ENCODE assay signal across 7 cellular contexts in genomic region chr7:67089261-67089660, GRCh38.
DNase-seq lines count a peak whose midpoint lies in the region; ATAC-seq, FAIRE-seq and TF ChIP-seq lines count a peak whose summit lies in the region.
"Not testable (repeated sequence)": the region's sequence is repeated elsewhere in the genome, so short reads cannot be mapped to it uniquely, and the experiment has no call there.

No MANE protein-coding gene starts in this region.

- not testable (repeated sequence) for H3K23me2 ChIP-seq in H9 (ENCODE audit: insufficient read length, low read depth, low read length, poor library complexity, severe bottlenecking); H1 (ENCODE audit: low read depth, low read length)

- H3K4me2 ChIP-seq in H9 (ENCODE audit: insufficient read depth, insufficient read length, low read length); H1 (ENCODE audit: insufficient read depth in 1 of 2, low read depth in 2 of 2, low read length in 2 of 2); HepG2 (ENCODE audit: low read depth, low read length); neuronal stem cell (ENCODE audit: insufficient read depth, low read length, poor library complexity, severe bottlenecking): not testable (repeated sequence)

- H3K27me3 Mint-ChIP-seq in H9 (ENCODE audit: low read depth); WTC11 (ENCODE audit: low read depth): not testable (repeated sequence)

- in situ Hi-C loops in HepG2 (cut with HindIII; ENCODE audit: extremely low pct_ligation_motif_present, low pct_unique_long_range_greater_than_20kb): not testable (repeated sequence)

- not testable (repeated sequence) for TF ChIP-seq POLR2A in H1 (IDR thresholded peaks at IDR 0.05; ENCODE audit: control extremely low read depth in 1 of 2, low read depth in 2 of 2, low read length in 2 of 2); HepG2 (IDR thresholded peaks at IDR 0.05; ENCODE audit: insufficient read depth in 1 of 2, low read depth in 2 of 2, low read length in 2 of 2)

- not testable (repeated sequence) for H3K9me3 Mint-ChIP-seq in H9, WTC11

- H2AK5ac ChIP-seq in H9 (ENCODE audit: insufficient read length, low read length); H1 (ENCODE audit: low read depth, low read length); neuronal stem cell (ENCODE audit: low read depth, low read length): not testable (repeated sequence)

- not testable (repeated sequence) for H2BK20ac ChIP-seq in H9 (ENCODE audit: low read depth, low read length, poor library complexity, severe bottlenecking); H1 (ENCODE audit: low read length)

- H3T11ph ChIP-seq in H9 (ENCODE audit: low read length): not testable (repeated sequence)

- not testable (repeated sequence) for H3K9me3 ChIP-seq in H9 (ENCODE audit: control insufficient read depth, low read depth, low read length); H1 (ENCODE audit: insufficient read depth in 2 of 2, low read depth in 1 of 2, low read length in 1 of 2); HepG2 (ENCODE audit: low read length); neuronal stem cell (replicated peaks in 1 of 2; ENCODE audit: control insufficient read depth in 2 of 2, insufficient read depth in 1 of 2, low read depth in 1 of 2, low read length in 2 of 2); upper lobe of right lung

- intact Hi-C loops in HepG2 (cut with micrococcal nuclease; ENCODE audit: unreplicated experiment); upper lobe of right lung (cut with DNase I): not testable (repeated sequence)

- FAIRE-seq in H1 (lab: Jason Lieb, UNC) (peak; percentile 93), HepG2 (lab: Jason Lieb, UNC) (peak; percentile 80)

- WGBS in H9 (ENCODE audit: extremely low coverage, insufficient read length, low lambda C conversion rate): no CpG with 5 or more reads among the region's 10 CpGs
- 77% methylated on average over 10 of the region's 10 CpGs; no CpG with 5 or more reads in 1 of the 2 experiments for WGBS in H1 (ENCODE audit: extremely low coverage in 1 of 2, insufficient coverage in 1 of 2, insufficient read length in 1 of 2, insufficient replicate concordance in 2 of 2, low coverage in 1 of 2, low lambda C conversion rate in 2 of 2, missing lambda C conversion rate in 1 of 2), 2 experiments
- 80% methylated on average over 7 of the region's 10 CpGs for WGBS in HepG2 (ENCODE audit: low lambda C conversion rate)
- WGBS in neuronal stem cell (ENCODE audit: extremely low coverage in 2 of 2, insufficient read length in 2 of 2, insufficient replicate concordance in 1 of 2), 2 donors: no CpG with 5 or more reads among the region's 10 CpGs

- H4K20me1 ChIP-seq in H9 (ENCODE audit: control insufficient read depth, insufficient read depth, insufficient read length); H1 (replicated peaks in 1 of 2; ENCODE audit: control insufficient read depth in 1 of 2, insufficient read depth in 2 of 2, low read length in 2 of 2); HepG2 (ENCODE audit: insufficient read depth, low read length): not testable (repeated sequence)

- not testable (repeated sequence) for H3K79me1 ChIP-seq in H9 (ENCODE audit: insufficient read depth, low read depth, low read length, poor library complexity, severe bottlenecking); H1 (ENCODE audit: low read depth, low read length); neuronal stem cell (ENCODE audit: low read depth, low read length)

- H3K4ac ChIP-seq in H9 (ENCODE audit: low read depth, low read length); H1 (replicated peaks; ENCODE audit: insufficient read length, low read depth, low read length); neuronal stem cell (ENCODE audit: low read length): not testable (repeated sequence)

- H3K27me3 ChIP-seq in H9 (ENCODE audit: insufficient read depth, low read length); H1 (replicated peaks in 1 of 4; ENCODE audit: control insufficient read depth in 3 of 4, extremely low read depth in 1 of 4, insufficient read depth in 3 of 4, low read length in 3 of 4); HepG2 (ENCODE audit: control insufficient read depth in 1 of 2, insufficient read depth in 2 of 2, low read length in 2 of 2); neuronal stem cell (ENCODE audit: control insufficient read depth in 3 of 3, insufficient read depth in 3 of 3, low read depth in 1 of 3, low read length in 3 of 3); upper lobe of right lung: not testable (repeated sequence)

- not testable (repeated sequence) for H3K79me2 ChIP-seq in H9 (ENCODE audit: insufficient read depth, low read length); H1 (ENCODE audit: control insufficient read depth in 1 of 2, insufficient read depth in 2 of 2, low read length in 2 of 2); HepG2 (ENCODE audit: insufficient read depth, low read length)

- H3K4me3 Mint-ChIP-seq in H9, WTC11: not testable (repeated sequence)

- not testable (repeated sequence) for H2BK120ac ChIP-seq in H9 (ENCODE audit: low read depth, low read length, poor library complexity, severe bottlenecking); H1 (replicated peaks; ENCODE audit: low read depth, low read length); neuronal stem cell (ENCODE audit: low read depth, low read length)

- not testable (repeated sequence) for H2BK15ac ChIP-seq in H9 (ENCODE audit: low read depth, low read length); H1 (ENCODE audit: low read length); neuronal stem cell (ENCODE audit: low read length)

- TF ChIP-seq RAD21 in H1 (IDR thresholded peaks at IDR 0.05 in 1 of 2, conservative IDR thresholded peaks at IDR 0.05 in 1 of 2; ENCODE audit: low read depth in 2 of 2, low read length in 2 of 2); HepG2 (CRISPR knock-in tag; IDR thresholded peaks at IDR 0.05): not testable (repeated sequence)

- not testable (repeated sequence) for H4K91ac ChIP-seq in H9 (ENCODE audit: insufficient read length, low read depth, low read length); H1 (replicated peaks; ENCODE audit: insufficient read length, low read length); neuronal stem cell (ENCODE audit: low read depth, low read length, poor library complexity)

- not testable (repeated sequence) for H2AFZ ChIP-seq in H9 (ENCODE audit: low read length); H1 (ENCODE audit: low read length); HepG2 (ENCODE audit: low read length); neuronal stem cell (ENCODE audit: low read length)

- H3K36me3 Mint-ChIP-seq in H9 (ENCODE audit: insufficient read depth in 1 of 3, low read depth in 3 of 3) (peaks cover 12 to 30% (median 27%) of the 10 kb centered on the region in 3 experiments; a peak in 6 of 7 replicates), WTC11 (peaks cover 22% of the 10 kb centered on the region)

- H3K36me3 ChIP-seq in H1 (ENCODE audit: control insufficient read depth in 2 of 4, insufficient read depth in 4 of 4, low read length in 3 of 4); HepG2 (replicated peaks in 1 of 2; ENCODE audit: control insufficient read depth in 1 of 2, insufficient read depth in 2 of 2, low read length in 2 of 2); neuronal stem cell (replicated peaks in 1 of 2; ENCODE audit: control insufficient read depth in 2 of 2, insufficient read depth in 2 of 2, low read length in 2 of 2); upper lobe of right lung: not testable (repeated sequence)

- H3K27ac Mint-ChIP-seq in H9, WTC11: not testable (repeated sequence)

- H3K4me1 Mint-ChIP-seq in H9: peaks cover 3 to 14% of the 10 kb centered on the region in 2 experiments
- not testable (repeated sequence) for H3K4me1 Mint-ChIP-seq in WTC11

- not testable (repeated sequence) for H3K23ac ChIP-seq in H9 (ENCODE audit: insufficient read length, low read depth, low read length); H1 (ENCODE audit: insufficient read length); neuronal stem cell (ENCODE audit: low read depth, low read length, poor library complexity)

- H4K8ac ChIP-seq in H9 (replicated peaks; ENCODE audit: insufficient read length, low read depth, low read length); neuronal stem cell (ENCODE audit: low read depth, low read length): not testable (repeated sequence)
- peak overlapping the region; percentile 68; the same call in 1 of the 2 replicates for H4K8ac ChIP-seq in H1 (ENCODE audit: extremely low read depth, insufficient read depth, low read length)

- not testable (repeated sequence) for H3K14ac ChIP-seq in H9 (ENCODE audit: insufficient read depth, low read length); H1 (ENCODE audit: insufficient read length); neuronal stem cell (ENCODE audit: low read length)

- not testable (repeated sequence) for H2BK5ac ChIP-seq in H9 (ENCODE audit: insufficient read length, low read length); H1 (ENCODE audit: low read depth, low read length); neuronal stem cell (ENCODE audit: low read length)

- POLR2A ChIA-PET in WTC11 (lab: Charles Lee); H1 (lab: Charles Lee; ENCODE audit: partially characterized antibody); HepG2 (lab: Yijun Ruan, JAX): not testable (repeated sequence)

- not testable (repeated sequence) for H3K9ac ChIP-seq in H9 (ENCODE audit: extremely low read depth, insufficient read length, low read length); H1 (replicated peaks in 1 of 4; ENCODE audit: extremely low read depth in 1 of 4, low read depth in 3 of 4, low read length in 3 of 4); HepG2 (ENCODE audit: insufficient read depth, low read depth, low read length); neuronal stem cell (ENCODE audit: low read depth, low read length, poor library complexity)

- H4K5ac ChIP-seq in H9 (ENCODE audit: insufficient read length, low read depth, low read length); H1 (ENCODE audit: insufficient read length, low read depth, low read length): not testable (repeated sequence)

- DNase-seq in H9 (peak; percentile 51), WTC11 (ENCODE audit: low spot score) (peak; percentile 24), H1 (ENCODE audit: low read depth in 1 of 2, low spot score in 2 of 2) (peak in 1 of 2 experiments; percentile 50), islet precursor cell (peak; percentile 55)
- not testable (repeated sequence) for DNase-seq in HepG2 (ENCODE audit: low spot score); neuronal stem cell (ENCODE audit: low spot score); upper lobe of right lung

- not testable (repeated sequence) for H3K56ac ChIP-seq in H9 (ENCODE audit: insufficient read length, low read depth, low read length); H1 (replicated peaks; ENCODE audit: insufficient read length, low read depth, low read length)

- not testable (repeated sequence) for H2BK12ac ChIP-seq in H9 (ENCODE audit: insufficient read length, low read depth, low read length); H1 (ENCODE audit: low read depth, low read length); neuronal stem cell (ENCODE audit: low read length)

- H3K27ac ChIP-seq in H9 (ENCODE audit: insufficient read length, low read depth, low read length); H1 (ENCODE audit: low read depth, low read length); HepG2 (ENCODE audit: extremely low read length, insufficient read depth, low read length); upper lobe of right lung: not testable (repeated sequence)
- peak overlapping the region; percentile 36 for H3K27ac ChIP-seq in neuronal stem cell (replicated peaks; ENCODE audit: low read length)

- CTCF ChIA-PET in WTC11 (lab: Charles Lee); H1 (lab: Charles Lee; ENCODE audit: partially characterized antibody); HepG2 (lab: Yijun Ruan, JAX; ENCODE audit: low intra/inter-chr PET ratio, low total read pairs): not testable (repeated sequence)

- H3K4me3 ChIP-seq in H1 (ENCODE audit: extremely low read depth in 1 of 4, insufficient read depth in 2 of 4, low read depth in 3 of 4, low read length in 4 of 4); HepG2 (replicated peaks in 1 of 3; ENCODE audit: insufficient read depth in 1 of 3, low read depth in 2 of 3, low read length in 3 of 3); neuronal stem cell (ENCODE audit: low read length in 2 of 2); upper lobe of right lung: not testable (repeated sequence)

- not testable (repeated sequence) for H3K18ac ChIP-seq in H9 (ENCODE audit: insufficient read length, low read depth, low read length); H1 (ENCODE audit: extremely low read depth, low read length); neuronal stem cell (ENCODE audit: low read length)

- TF ChIP-seq EP300 in H1 (IDR thresholded peaks at IDR 0.05; ENCODE audit: borderline replicate concordance in 1 of 2, low read depth in 2 of 2, low read length in 2 of 2); HepG2 (IDR thresholded peaks at IDR 0.05; ENCODE audit: low read depth in 2 of 2, low read length in 2 of 2); HepG2 (CRISPR knock-in tag; IDR thresholded peaks at IDR 0.05; ENCODE audit: borderline replicate concordance): not testable (repeated sequence)

- ATAC-seq in WTC11 (peak; percentile 93), HepG2 (peak; percentile 77), upper lobe of right lung (peak; percentile 58)

- not testable (repeated sequence) for TF ChIP-seq CTCF in H9 (conservative IDR thresholded peaks at IDR 0.05); WTC11 (IDR thresholded peaks at IDR 0.05); H1 (IDR thresholded peaks at IDR 0.05; ENCODE audit: control extremely low read depth in 1 of 3, insufficient read depth in 1 of 3, low read depth in 1 of 3, low read length in 3 of 3); HepG2 (CRISPR knock-in tag; IDR thresholded peaks at IDR 0.05); upper lobe of right lung (IDR thresholded peaks at IDR 0.05)

- not testable (repeated sequence) for BruUV-seq in HepG2 (replicated peaks; lab: Mats Ljungman, UMichigan)

- H3K4me1 ChIP-seq in H9 (ENCODE audit: insufficient read depth, low read length); H1 (replicated peaks in 1 of 4; ENCODE audit: control insufficient read depth in 3 of 4, insufficient read depth in 4 of 4, low read length in 3 of 4); HepG2 (ENCODE audit: insufficient read depth, low read length); neuronal stem cell (ENCODE audit: control insufficient read depth in 2 of 2, insufficient read depth in 1 of 2, low read depth in 1 of 2, low read length in 2 of 2); upper lobe of right lung: not testable (repeated sequence)
